Comparison of ENCODE assay signal across 28 cellular contexts in genomic region chr1:200474633-200475032, GRCh38.
"Had no signal": no experiment of that assay in that cellular context is flagged by ENCODE, and none has a peak within 500 bp of the region (broad histone marks: within the 10 kb centered on the region; RNA-seq: fewer than 3 reads in every experiment).

No MANE protein-coding gene starts in this region.

- H3K4me3 ChIP-seq: adrenal gland, body of pancreas, colonic mucosa, gastrocnemius medialis, hepatocyte, lung, mucosa of descending colon, ovary, right lobe of liver, testis had no signal

- H2AFZ ChIP-seq: hepatocyte had no signal

- H3K9me3 Mint-ChIP-seq: activated naive CD4-positive, alpha-beta T cell treated with anti-CD3 and anti-CD28 coated beads for 36 hours; activated naive CD8-positive, alpha-beta T cell treated with anti-CD3 and anti-CD28 coated beads for 36 hours had no signal

- DNase-seq: activated CD4-positive, alpha-beta T cell treated with anti-CD3 and anti-CD28 coated beads for 48 hours; activated CD4-positive, CD25-positive, alpha-beta regulatory T cell; activated CD8-positive, alpha-beta memory T cell treated with anti-CD3 and anti-CD28 coated beads for 24 hours; activated effector memory CD4-positive, alpha-beta T cell treated with anti-CD3 and anti-CD28 coated beads, Interleukin-2, amount 50 U/mL, for 16 hours; activated naive CD4-positive, alpha-beta T cell treated with anti-CD3 and anti-CD28 coated beads for 36 hours; aorta; body of pancreas; cerebellar nuclear complex; colonic mucosa; effector memory CD4-positive, alpha-beta T cell; erythroblast; gastrocnemius medialis; islet precursor cell; left ventricle myocardium inferior; mesendoderm; mucosa of descending colon; ovary; right lobe of liver; stimulated activated CD4-positive, alpha-beta T cell treated with anti-CD3 and anti-CD28 coated beads, Interleukin-12 subunit alpha, Interleukin-12 subunit beta, amount 100 ng/mL, for 4 hours; stimulated activated CD4-positive, alpha-beta T cell treated with anti-CD3 and anti-CD28 coated beads, Interleukin-4, amount 100 ng/mL, for 1 hour; stimulated activated naive CD8-positive, alpha-beta T cell treated with anti-CD3 and anti-CD28 coated beads, Interleukin-15, Interleukin-2, amounts not matched to agents 100 U/mL and 50 U/mL, for 24 hours; testis; trophoblast cell had no signal

- H3K27ac ChIP-seq: adrenal gland, body of pancreas, colonic mucosa, gastrocnemius medialis, hepatocyte, left ventricle myocardium inferior, ovary, right lobe of liver, testis had no signal

- H3K4me3 Mint-ChIP-seq: activated naive CD4-positive, alpha-beta T cell treated with anti-CD3 and anti-CD28 coated beads for 36 hours; activated naive CD8-positive, alpha-beta T cell treated with anti-CD3 and anti-CD28 coated beads for 36 hours had no signal

- H3K9me3 ChIP-seq: adrenal gland, body of pancreas, colonic mucosa, gastrocnemius medialis, left ventricle myocardium inferior, mucosa of descending colon, ovary, right lobe of liver, testis had no signal

- H3K27me3 ChIP-seq: adrenal gland, body of pancreas, colonic mucosa, hepatocyte, ovary, right lobe of liver, testis had no signal

- H3K36me3 ChIP-seq: adrenal gland, colonic mucosa, gastrocnemius medialis, left ventricle myocardium inferior, ovary, right lobe of liver had no signal

- ATAC-seq: body of pancreas, gastrocnemius medialis, mucosa of descending colon, right lobe of liver had no signal

- H3K36me3 Mint-ChIP-seq: activated naive CD8-positive, alpha-beta T cell treated with anti-CD3 and anti-CD28 coated beads for 36 hours had no signal

- H3K27ac Mint-ChIP-seq: activated naive CD4-positive, alpha-beta T cell treated with anti-CD3 and anti-CD28 coated beads for 36 hours; progenitor cell of endocrine pancreas had no signal

- H3K27me3 Mint-ChIP-seq: progenitor cell of endocrine pancreas had no signal

- H3K4me2 ChIP-seq: hepatocyte had no signal

- H3K79me2 ChIP-seq: hepatocyte had no signal

- H3K4me1 ChIP-seq: adrenal gland, body of pancreas, colonic mucosa, gastrocnemius medialis, left ventricle myocardium inferior, testis had no signal
